Comparison of ENCODE assay signal across 27 cellular contexts in genomic region chr4:114728426-114728825, GRCh38.
"Had no signal": no experiment of that assay in that cellular context is flagged by ENCODE, and none has a peak within 500 bp of the region (broad histone marks: within the 10 kb centered on the region; RNA-seq: fewer than 3 reads in every experiment).

No MANE protein-coding gene starts in this region.

- H3K36me3 Mint-ChIP-seq: activated CD8-positive, alpha-beta memory T cell treated with anti-CD3 and anti-CD28 coated beads, Interleukin-2, amount 10 ng/mL, durations not matched to agents 7 days and 5 days; activated naive CD4-positive, alpha-beta T cell treated with anti-CD3 and anti-CD28 coated beads, Interleukin-2, amount 50 U/mL, for 24 hours; WTC11 had no signal

- H3K4me1 Mint-ChIP-seq: activated CD4-positive, alpha-beta T cell treated with anti-CD3 and anti-CD28 coated beads, Interleukin-2, amount 10 ng/mL, durations not matched to agents 24 days and 14 days; activated CD8-positive, alpha-beta memory T cell treated with anti-CD3 and anti-CD28 coated beads, Interleukin-2, amount 10 ng/mL, durations not matched to agents 7 days and 5 days; activated naive CD4-positive, alpha-beta T cell treated with anti-CD3 and anti-CD28 coated beads, Interleukin-2, amount 50 U/mL, for 24 hours had no signal

- ATAC-seq: activated CD8-positive, alpha-beta memory T cell treated with anti-CD3 and anti-CD28 coated beads, Interleukin-2, amount 10 ng/mL, durations not matched to agents 7 days and 5 days; body of pancreas; Panc1; Right ventricle myocardium inferior; SK-N-SH treated with all-trans-retinoic acid at 6 μM for 48 hours had no signal

- H3K27me3 Mint-ChIP-seq: activated CD4-positive, alpha-beta T cell treated with anti-CD3 and anti-CD28 coated beads, Interleukin-2, amount 10 ng/mL, durations not matched to agents 24 days and 14 days; activated CD8-positive, alpha-beta memory T cell treated with anti-CD3 and anti-CD28 coated beads, Interleukin-2, amount 10 ng/mL, durations not matched to agents 7 days and 5 days had no signal

- DNase-seq: activated CD4-positive, alpha-beta T cell treated with anti-CD3 and anti-CD28 coated beads for 1 hour; activated CD4-positive, alpha-beta T cell treated with anti-CD3 and anti-CD28 coated beads, Interleukin-2, amount 10 ng/mL, durations not matched to agents 24 days and 14 days; activated CD4-positive, alpha-beta T cell treated with anti-CD3 and anti-CD28 coated beads, Interleukin-2, amount 50 U/mL, for 48 hours; activated CD8-positive, alpha-beta memory T cell treated with anti-CD3 and anti-CD28 coated beads, Interleukin-2, amount 10 ng/mL, durations not matched to agents 7 days and 5 days; activated effector memory CD4-positive, alpha-beta T cell treated with Interleukin-2 at 50 U/mL for 16 hours; activated naive CD4-positive, alpha-beta T cell; activated T-cell treated with anti-CD3 and anti-CD28 coated beads, Interleukin-2, amount 50 U/mL, for 24 hours; body of pancreas; central memory CD4-positive, alpha-beta T cell; Kasumi-1; KBM-7; NCI-H1105 treated with DMSO at 0.1 percent for 48 hours; NCI-H146; NCI-H1930; NCI-H345; NCI-H510A; NCI-H774; NK-92 treated with Interleukin-12 subunit alpha and Interleukin-12 subunit beta, amount 100 ng/mL, for 24 hours; OCI-M1; RPMI8226; SW 1271 had no signal

- H3K4me3 Mint-ChIP-seq: activated CD4-positive, alpha-beta T cell treated with anti-CD3 and anti-CD28 coated beads, Interleukin-2, amount 10 ng/mL, durations not matched to agents 24 days and 14 days; activated CD8-positive, alpha-beta memory T cell treated with anti-CD3 and anti-CD28 coated beads, Interleukin-2, amount 10 ng/mL, durations not matched to agents 7 days and 5 days; activated naive CD4-positive, alpha-beta T cell treated with anti-CD3 and anti-CD28 coated beads, Interleukin-2, amount 50 U/mL, for 24 hours; activated T-cell treated with anti-CD3 and anti-CD28 coated beads, Interleukin-2, amount 50 U/mL, for 24 hours; activated T-helper 1 cell treated with anti-CD3 and anti-CD28 coated beads, Interleukin-12 subunit alpha, Interleukin-12 subunit beta, Interleukin-2, Interleukin-4 antibody, amounts not matched to agents 30 ng/mL and 10 ng/mL and 1 ng/mL, durations not matched to agents 14 hours and 24 hours and 36 hours; WTC11 had no signal

- H3K9me3 Mint-ChIP-seq: activated CD4-positive, alpha-beta T cell treated with anti-CD3 and anti-CD28 coated beads, Interleukin-2, amount 10 ng/mL, durations not matched to agents 24 days and 14 days; activated naive CD4-positive, alpha-beta T cell treated with anti-CD3 and anti-CD28 coated beads, Interleukin-2, amount 50 U/mL, for 24 hours; activated T-cell treated with anti-CD3 and anti-CD28 coated beads, Interleukin-2, amount 50 U/mL, for 24 hours; activated T-helper 1 cell treated with anti-CD3 and anti-CD28 coated beads, Interleukin-12 subunit alpha, Interleukin-12 subunit beta, Interleukin-2, Interleukin-4 antibody, amounts not matched to agents 30 ng/mL and 10 ng/mL and 1 ng/mL, durations not matched to agents 14 hours and 24 hours and 36 hours; WTC11 had no signal

- H3K27ac Mint-ChIP-seq: activated CD4-positive, alpha-beta T cell treated with anti-CD3 and anti-CD28 coated beads, Interleukin-2, amount 10 ng/mL, durations not matched to agents 24 days and 14 days; activated CD8-positive, alpha-beta memory T cell treated with anti-CD3 and anti-CD28 coated beads, Interleukin-2, amount 10 ng/mL, durations not matched to agents 7 days and 5 days; activated naive CD4-positive, alpha-beta T cell treated with anti-CD3 and anti-CD28 coated beads, Interleukin-2, amount 50 U/mL, for 24 hours; activated T-cell treated with anti-CD3 and anti-CD28 coated beads, Interleukin-2, amount 50 U/mL, for 24 hours; activated T-helper 1 cell treated with anti-CD3 and anti-CD28 coated beads, Interleukin-12 subunit alpha, Interleukin-12 subunit beta, Interleukin-2, Interleukin-4 antibody, amounts not matched to agents 30 ng/mL and 10 ng/mL and 1 ng/mL, durations not matched to agents 14 hours and 24 hours and 36 hours; WTC11 had no signal
